Comparison of ENCODE assay signal across 30 cellular contexts in genomic region chr6:41423002-41423401, GRCh38.
"Had no signal": no experiment of that assay in that cellular context is flagged by ENCODE, and none has a peak within 500 bp of the region (broad histone marks: within the 10 kb centered on the region; RNA-seq: fewer than 3 reads in every experiment).

No MANE protein-coding gene starts in this region.

- H3K4me2 ChIP-seq: smooth muscle cell had no signal

- H3K36me3 ChIP-seq: neutrophil, pancreas, prostate gland, right atrium auricular region, spleen, suprapubic skin, transverse colon, upper lobe of right lung, uterus had no signal

- H3K27me3 ChIP-seq: pancreas, right atrium auricular region, testis, uterus had no signal

- H3K9me3 Mint-ChIP-seq: natural killer cell, neural crest cell, type B pancreatic cell had no signal

- H3K4me1 ChIP-seq: uterus had no signal

- H3K4me3 ChIP-seq: pancreas, prostate gland, right atrium auricular region, skin epidermis, smooth muscle cell, spleen, suprapubic skin, testis, transverse colon, upper lobe of right lung, uterus had no signal

- H3K27ac ChIP-seq: neutrophil, pancreas, prostate gland, right atrium auricular region, skin epidermis, spleen, suprapubic skin, testis, transverse colon, upper lobe of right lung, uterus had no signal

- H3K4me3 Mint-ChIP-seq: naive thymus-derived CD4-positive, alpha-beta T cell; natural killer cell; neural crest cell; stimulated activated memory B cell treated with anti-CD40 and anti-IgM and Interleukin-4, amounts not matched to agents 10 μg/mL and 1 μg/mL and 100 μg/mL, for 72 hours; stimulated activated naive CD8-positive, alpha-beta T cell treated with anti-CD3 and anti-CD28 coated beads, Interleukin-15, amount 100 ng/mL, for 72 hours; type B pancreatic cell had no signal

- DNase-seq: naive thymus-derived CD4-positive, alpha-beta T cell; natural killer cell; nephron progenitor cell; nucleus accumbens; pancreas; retina; spleen; stimulated activated CD4-positive, alpha-beta T cell treated with anti-CD3 and anti-CD28 coated beads, Interleukin-12 subunit alpha, Interleukin-12 subunit beta, amount 100 ng/mL, for 4 hours; stimulated activated CD4-positive, alpha-beta T cell treated with anti-CD3 and anti-CD28 coated beads, Interleukin-1b, Interleukin-23, amount 100 ng/mL, for 48 hours; stimulated activated CD4-positive, alpha-beta T cell treated with anti-CD3 and anti-CD28 coated beads, Interleukin-4, amount 100 ng/mL, for 1 hour; stimulated activated CD4-positive, alpha-beta T cell treated with anti-CD3 and anti-CD28 coated beads, Interleukin-4, amount 100 ng/mL, for 4 hours; stimulated activated CD8-positive, alpha-beta memory T cell treated with anti-CD3 and anti-CD28 coated beads, Interleukin-4, amount 100 ng/mL, for 48 hours; stimulated activated naive CD4-positive, alpha-beta T cell; stimulated activated naive CD8-positive, alpha-beta T cell treated with anti-CD3 and anti-CD28 coated beads, Interleukin-15, amount 100 ng/mL, for 72 hours; stimulated activated naive CD8-positive, alpha-beta T cell treated with anti-CD3 and anti-CD28 coated beads, Interleukin-15, Interleukin-2, amounts not matched to agents 100 U/mL and 50 U/mL, for 24 hours; substantia nigra; testis; transverse colon; upper lobe of right lung; uterus had no signal

- H3K4me1 Mint-ChIP-seq: naive thymus-derived CD4-positive, alpha-beta T cell; natural killer cell; stimulated activated memory B cell treated with anti-CD40 and anti-IgM and Interleukin-4, amounts not matched to agents 10 μg/mL and 1 μg/mL and 100 μg/mL, for 72 hours; stimulated activated naive CD8-positive, alpha-beta T cell treated with anti-CD3 and anti-CD28 coated beads, Interleukin-15, amount 100 ng/mL, for 72 hours had no signal

- H3K9me3 ChIP-seq: neutrophil, pancreas, prostate gland, suprapubic skin, testis, upper lobe of right lung, uterus had no signal

- H3K27ac Mint-ChIP-seq: naive thymus-derived CD4-positive, alpha-beta T cell; natural killer cell; nephron progenitor cell; stimulated activated memory B cell treated with anti-CD40 and anti-IgM and Interleukin-4, amounts not matched to agents 10 μg/mL and 1 μg/mL and 100 μg/mL, for 72 hours; stimulated activated naive CD8-positive, alpha-beta T cell treated with anti-CD3 and anti-CD28 coated beads, Interleukin-15, amount 100 ng/mL, for 72 hours; type B pancreatic cell had no signal

- H3K36me3 Mint-ChIP-seq: natural killer cell; stimulated activated memory B cell treated with anti-CD40 and anti-IgM and Interleukin-4, amounts not matched to agents 10 μg/mL and 1 μg/mL and 100 μg/mL, for 72 hours; type B pancreatic cell had no signal

- ATAC-seq: naive thymus-derived CD4-positive, alpha-beta T cell; natural killer cell; pancreas; sciatic nerve; stimulated activated memory B cell treated with anti-CD40 and anti-IgM and Interleukin-4, amounts not matched to agents 10 μg/mL and 1 μg/mL and 100 μg/mL, for 72 hours; stimulated activated naive CD8-positive, alpha-beta T cell treated with anti-CD3 and anti-CD28 coated beads, Interleukin-15, amount 100 ng/mL, for 72 hours; stimulated activated naive CD8-positive, alpha-beta T cell treated with anti-CD3 and anti-CD28 coated beads, Interleukin-15, Interleukin-2, amounts not matched to agents 100 U/mL and 50 U/mL, for 24 hours; upper lobe of right lung had no signal
